Comparison of ENCODE assay signal across 26 cellular contexts in genomic region chr9:121685146-121685794, GRCh38.
"Had no signal": no experiment of that assay in that cellular context is flagged by ENCODE, and none has a peak within 500 bp of the region (broad histone marks: within the 10 kb centered on the region; RNA-seq: fewer than 3 reads in every experiment).

No MANE protein-coding gene starts in this region.

- ATAC-seq: natural killer cell had no signal

- H3K4me2 ChIP-seq: hepatocyte, smooth muscle cell had no signal

- H3K36me3 ChIP-seq: suprapubic skin, thoracic aorta had no signal

- H2AFZ ChIP-seq: hepatocyte had no signal

- H3K9me3 Mint-ChIP-seq: mesothelial cell of epicardium; naive B cell; natural killer cell; nephron progenitor cell; stimulated activated naive CD8-positive, alpha-beta T cell treated with anti-CD3 and anti-CD28 coated beads, Interleukin-15, Interleukin-2, amounts not matched to agents 100 ng/mL and 50 ng/mL, for 24 hours; type B pancreatic cell had no signal

- H3K27ac Mint-ChIP-seq: mesothelial cell of epicardium; natural killer cell; nephron progenitor cell; stimulated activated naive CD8-positive, alpha-beta T cell treated with anti-CD3 and anti-CD28 coated beads, Interleukin-15, Interleukin-2, amounts not matched to agents 100 ng/mL and 50 ng/mL, for 24 hours; type B pancreatic cell had no signal

- H3K4me3 Mint-ChIP-seq: mesothelial cell of epicardium; natural killer cell; nephron progenitor cell; stimulated activated naive CD8-positive, alpha-beta T cell treated with anti-CD3 and anti-CD28 coated beads, Interleukin-15, Interleukin-2, amounts not matched to agents 100 ng/mL and 50 ng/mL, for 24 hours; type B pancreatic cell had no signal

- DNase-seq: heart right ventricle; kidney glomerular epithelial cell; left cardiac atrium; mammary epithelial cell; mesenchymal stem cell; naive B cell; natural killer cell; nephron progenitor cell; stimulated activated CD4-positive, alpha-beta T cell treated with anti-CD3 and anti-CD28 coated beads, Interleukin-12 subunit alpha, Interleukin-12 subunit beta, amount 100 ng/mL, for 4 hours; stimulated activated CD4-positive, alpha-beta T cell treated with anti-CD3 and anti-CD28 coated beads, Interleukin-15, amount 100 ng/mL, for 24 hours; stimulated activated CD4-positive, alpha-beta T cell treated with anti-CD3 and anti-CD28 coated beads, Interleukin-2, amount 100 ng/mL, for 24 hours; stimulated activated CD4-positive, alpha-beta T cell treated with anti-CD3 and anti-CD28 coated beads, Interleukin-4, amount 100 ng/mL, for 1 hour; stimulated activated naive CD4-positive, alpha-beta T cell; tibial artery had no signal

- H3K4me3 ChIP-seq: heart right ventricle, hepatocyte, lower lobe of right lung, pancreas, right atrium auricular region, right lobe of liver, smooth muscle cell, suprapubic skin, thoracic aorta, tibial artery, vagina had no signal

- H3K27me3 Mint-ChIP-seq: type B pancreatic cell had no signal

- H3K27ac ChIP-seq: hepatocyte, lower lobe of right lung, pancreas, right lobe of liver, suprapubic skin, thoracic aorta, tibial artery, vagina had no signal

- H3K9me3 ChIP-seq: heart right ventricle, lower lobe of right lung, pancreas, right atrium auricular region, right lobe of liver, suprapubic skin, thoracic aorta, tibial artery, vagina had no signal

- H3K27me3 ChIP-seq: heart right ventricle, hepatocyte, pancreas, right atrium auricular region, right lobe of liver, suprapubic skin, tibial artery, vagina had no signal

- H3K4me1 ChIP-seq: pancreas, right lobe of liver had no signal

- H3K36me3 Mint-ChIP-seq: naive B cell, natural killer cell, type B pancreatic cell had no signal
